10 cellular contexts compared by ENCODE assay signal in the genomic region with DNA sequence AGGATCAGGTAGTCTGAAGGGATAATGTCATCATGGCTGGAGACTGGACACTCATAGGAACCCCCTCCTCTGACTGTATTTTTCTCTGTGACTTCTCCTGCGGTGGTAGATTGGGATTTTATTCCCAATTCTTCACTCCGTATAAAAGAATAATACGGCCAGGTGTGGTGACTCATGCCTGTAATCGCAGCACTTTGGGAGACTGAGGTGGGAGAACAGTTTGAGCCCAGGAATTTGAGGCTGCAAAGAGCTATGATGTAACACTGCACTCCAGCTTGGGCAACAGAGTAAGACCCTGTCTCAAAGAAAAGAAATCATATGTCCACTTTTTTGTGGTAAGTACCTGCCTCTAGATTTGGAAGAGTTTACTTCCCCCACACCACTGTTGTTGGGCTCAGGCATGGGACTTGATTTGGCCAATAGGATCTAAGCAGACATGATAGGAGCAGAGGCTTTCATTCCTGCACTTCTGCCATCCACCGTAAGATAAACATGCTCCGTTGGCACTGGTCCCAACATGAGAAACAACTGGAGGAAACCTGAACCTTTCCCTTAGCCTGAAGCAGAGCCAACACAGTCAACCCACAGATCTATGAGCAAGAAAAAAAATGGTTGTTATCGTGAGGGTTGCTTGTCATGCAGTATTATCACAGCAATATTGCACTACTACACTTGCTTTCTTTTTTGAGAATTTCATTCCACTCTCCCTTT.
DNase-seq lines count a peak whose midpoint lies in the region; ATAC-seq and TF ChIP-seq lines count a peak whose summit lies in the region.
"Had no signal": no experiment of that assay in that cellular context is flagged by ENCODE, and none has a peak within 500 bp of the region (broad histone marks: within the 10 kb centered on the region; RNA-seq: fewer than 3 reads in every experiment).

No MANE protein-coding gene starts in this region.

- H3K4me3 ChIP-seq in HEK293 (ENCODE audit: low read depth, low read length) (no peak overlapping the region), upper lobe of right lung (no peak overlapping the region)

- H3K36me3 ChIP-seq in HEK293 (ENCODE audit: control insufficient read depth in 2 of 2, insufficient read depth in 1 of 2, low read length in 2 of 2) = no peaks in the 10 kb centered on the region
- no peaks in the 10 kb centered on the region for H3K36me3 ChIP-seq in upper lobe of right lung

- H3K27ac Mint-ChIP-seq in osteocyte (ENCODE audit: unreplicated experiment) = peak overlapping the region; percentile 23
- no peak overlapping the region for H3K27ac Mint-ChIP-seq in progenitor cell of endocrine pancreas

- ATAC-seq in upper lobe of right lung = no peak

- H3K4me3 Mint-ChIP-seq in osteocyte (ENCODE audit: unreplicated experiment) (no peak overlapping the region), progenitor cell of endocrine pancreas (ENCODE audit: low read depth) (no peak overlapping the region)

- H3K27ac ChIP-seq in HEK293 (ENCODE audit: extremely low read depth, low read depth, low read length) (no peak overlapping the region), upper lobe of right lung (no peak overlapping the region)
- H3K27ac ChIP-seq: parathyroid adenoma had no signal

- H3K36me3 Mint-ChIP-seq in osteocyte (ENCODE audit: unreplicated experiment) (no peaks in the 10 kb centered on the region), progenitor cell of endocrine pancreas (ENCODE audit: insufficient read depth) (no peaks in the 10 kb centered on the region)

- DNase-seq in NCI-H2171 treated with DMSO at 0.1 percent for 48 hours (lab: John Stamatoyannopoulos, UW) (peak; percentile 88), dedifferentiated amniotic fluid mesenchymal stem cell (ENCODE audit: extremely low spot score) (peak; percentile 52), osteocyte (ENCODE audit: extremely low spot score, unreplicated experiment) (no peak), upper lobe of right lung (no peak), NCI-H1694 treated with DMSO at 0.1 percent for 48 hours (lab: John Stamatoyannopoulos, UW) (no peak), iPS-NIHi7 (ENCODE audit: extremely low spot score) (no peak), progenitor cell of endocrine pancreas (ENCODE audit: low spot score, unreplicated experiment) (no peak)
- DNase-seq: SW 1271 had no signal

- H3K4me1 ChIP-seq in HEK293 (ENCODE audit: control insufficient read depth, insufficient read depth, low read length) (peaks cover 11% of the 10 kb centered on the region), upper lobe of right lung (no peaks in the 10 kb centered on the region)

- POLR2A ChIA-PET in HEK293 (lab: Yijun Ruan, JAX) = no interaction called here

- CTCF ChIA-PET in HEK293 (lab: Yijun Ruan, JAX) = interaction anchor here (0.6 to 2.7 kb wide), 5 partner anchors 10 to 85 kb away, joined by 3 to 13 read pairs (median 4); no protein-coding TSS in a partner anchor

- intact Hi-C loops in upper lobe of right lung (cut with DNase I) = no loop called here

- no peak for TF ChIP-seq CTCF in HEK293 (tag by site-specific recombination; IDR thresholded peaks at IDR 0.05)
- TF ChIP-seq CTCF in osteocyte (IDR thresholded peaks at IDR 0.05) = no peak
- no peak for TF ChIP-seq CTCF in upper lobe of right lung (IDR thresholded peaks at IDR 0.05)
- no peak for TF ChIP-seq CTCF in progenitor cell of endocrine pancreas (IDR thresholded peaks at IDR 0.05; ENCODE audit: unreplicated experiment)

- H3K9me3 Mint-ChIP-seq in osteocyte (ENCODE audit: unreplicated experiment) = peaks cover 4% of the 10 kb centered on the region
- H3K9me3 Mint-ChIP-seq in progenitor cell of endocrine pancreas (ENCODE audit: low read depth) = peaks cover 12% of the 10 kb centered on the region

- H3K27me3 Mint-ChIP-seq in osteocyte (ENCODE audit: unreplicated experiment) (peaks cover 10% of the 10 kb centered on the region), progenitor cell of endocrine pancreas (peaks cover 37% of the 10 kb centered on the region)

- peaks cover 4% of the 10 kb centered on the region for H3K27me3 ChIP-seq in upper lobe of right lung

- H3K9me3 ChIP-seq in HEK293 (ENCODE audit: control insufficient read depth, insufficient read depth, low read depth, low read length) (no peaks in the 10 kb centered on the region; the same call in 1 of the 2 replicates), upper lobe of right lung (peaks cover 7% of the 10 kb centered on the region)

- H3K4me1 Mint-ChIP-seq in osteocyte (ENCODE audit: unreplicated experiment) = peaks cover 19% of the 10 kb centered on the region
- no peaks in the 10 kb centered on the region for H3K4me1 Mint-ChIP-seq in progenitor cell of endocrine pancreas (ENCODE audit: low read depth)

TF ChIP-seq in HEK293, 187 proteins besides CTCF, POLR2A, EP300 and RAD21 (continues in another document):
- TF ChIP-seq ZNF341 (tag by site-specific recombination; IDR thresholded peaks at IDR 0.05; ENCODE audit: low read depth) = no peak
- TF ChIP-seq ZNF561 (tag by site-specific recombination; IDR thresholded peaks at IDR 0.05; ENCODE audit: borderline replicate concordance) = peak; percentile 48; the same call in 1 of the 2 replicates
- no peak for TF ChIP-seq ZNF488 (tag by site-specific recombination; IDR thresholded peaks at IDR 0.05)
- TF ChIP-seq ZNF133 (tag by site-specific recombination; IDR thresholded peaks at IDR 0.05) = no peak
- TF ChIP-seq, protein P1, sequence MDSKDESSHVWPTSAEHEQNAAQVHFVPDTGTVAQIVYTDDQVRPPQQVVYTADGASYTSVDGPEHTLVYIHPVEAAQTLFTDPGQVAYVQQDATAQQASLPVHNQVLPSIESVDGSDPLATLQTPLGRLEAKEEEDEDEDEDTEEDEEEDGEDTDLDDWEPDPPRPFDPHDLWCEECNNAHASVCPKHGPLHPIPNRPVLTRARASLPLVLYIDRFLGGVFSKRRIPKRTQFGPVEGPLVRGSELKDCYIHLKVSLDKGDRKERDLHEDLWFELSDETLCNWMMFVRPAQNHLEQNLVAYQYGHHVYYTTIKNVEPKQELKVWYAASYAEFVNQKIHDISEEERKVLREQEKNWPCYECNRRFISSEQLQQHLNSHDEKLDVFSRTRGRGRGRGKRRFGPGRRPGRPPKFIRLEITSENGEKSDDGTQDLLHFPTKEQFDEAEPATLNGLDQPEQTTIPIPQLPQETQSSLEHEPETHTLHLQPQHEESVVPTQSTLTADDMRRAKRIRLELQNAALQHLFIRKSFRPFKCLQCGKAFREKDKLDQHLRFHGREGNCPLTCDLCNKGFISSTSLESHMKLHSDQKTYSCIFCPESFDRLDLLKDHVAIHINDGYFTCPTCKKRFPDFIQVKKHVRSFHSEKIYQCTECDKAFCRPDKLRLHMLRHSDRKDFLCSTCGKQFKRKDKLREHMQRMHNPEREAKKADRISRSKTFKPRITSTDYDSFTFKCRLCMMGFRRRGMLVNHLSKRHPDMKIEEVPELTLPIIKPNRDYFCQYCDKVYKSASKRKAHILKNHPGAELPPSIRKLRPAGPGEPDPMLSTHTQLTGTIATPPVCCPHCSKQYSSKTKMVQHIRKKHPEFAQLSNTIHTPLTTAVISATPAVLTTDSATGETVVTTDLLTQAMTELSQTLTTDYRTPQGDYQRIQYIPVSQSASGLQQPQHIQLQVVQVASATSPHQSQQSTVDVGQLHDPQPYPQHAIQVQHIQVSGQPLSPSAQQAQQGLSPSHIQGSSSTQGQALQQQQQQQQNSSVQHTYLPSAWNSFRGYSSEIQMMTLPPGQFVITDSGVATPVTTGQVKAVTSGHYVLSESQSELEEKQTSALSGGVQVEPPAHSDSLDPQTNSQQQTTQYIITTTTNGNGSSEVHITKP (tag by site-specific recombination; IDR thresholded peaks at IDR 0.05) = peak; percentile 79
- no peak for TF ChIP-seq ZNF707 (tag by site-specific recombination; IDR thresholded peaks at IDR 0.05)
- TF ChIP-seq ZNF600 (tag by site-specific recombination; IDR thresholded peaks at IDR 0.05) = peak; percentile 86
- TF ChIP-seq ZNF10 (tag by site-specific recombination; IDR thresholded peaks at IDR 0.05) = no peak
- TF ChIP-seq ZEB2 (tag by site-specific recombination; IDR thresholded peaks at IDR 0.05) = 0 out of 2 replicates have a peak, but pooled peaks have one; percentile 41
- no peak for TF ChIP-seq IKZF3 (tag by site-specific recombination; IDR thresholded peaks at IDR 0.05)
- TF ChIP-seq FEZF1 (tag by site-specific recombination; IDR thresholded peaks at IDR 0.05) = no peak
- TF ChIP-seq ZNF521 (tag by site-specific recombination; IDR thresholded peaks at IDR 0.05) = no peak
- peak; percentile 87 for TF ChIP-seq PRDM1 (tag by site-specific recombination; IDR thresholded peaks at IDR 0.05)
- TF ChIP-seq ZNF548 (tag by site-specific recombination; IDR thresholded peaks at IDR 0.05) = no peak
- no peak for TF ChIP-seq ZSCAN16 (tag by site-specific recombination; IDR thresholded peaks at IDR 0.05)
- no peak for TF ChIP-seq ZNF354C (tag by site-specific recombination; IDR thresholded peaks at IDR 0.05; ENCODE audit: borderline replicate concordance, low read depth)
- TF ChIP-seq ZNF335 (tag by site-specific recombination; conservative IDR thresholded peaks at IDR 0.05) = peak; percentile 20; the same call in 1 of the 2 replicates
- TF ChIP-seq SCRT2 (tag by site-specific recombination; IDR thresholded peaks at IDR 0.05) = no peak
- TF ChIP-seq KLF16 (tag by site-specific recombination; IDR thresholded peaks at IDR 0.05) = peak; percentile 55; the same call in 1 of the 2 replicates
- TF ChIP-seq ZNF174 (tag by site-specific recombination; IDR thresholded peaks at IDR 0.05) = no peak
- TF ChIP-seq GLIS2 (tag by site-specific recombination; IDR thresholded peaks at IDR 0.05) = no peak

Comparison
In these comparisons a context has a peak if more than half of its experiments do, and no peak if none do; other contexts are left out.
1. DNase-seq: peak in NCI-H2171 treated with DMSO at 0.1 percent for 48 hours (single experiment) and dedifferentiated amniotic fluid mesenchymal stem cell (single experiment); none in osteocyte (single experiment), upper lobe of right lung (single experiment), NCI-H1694 treated with DMSO at 0.1 percent for 48 hours (single experiment), iPS-NIHi7 (single experiment) and progenitor cell of endocrine pancreas (single experiment).